18 cellular contexts compared by ENCODE assay signal in the genomic region with DNA sequence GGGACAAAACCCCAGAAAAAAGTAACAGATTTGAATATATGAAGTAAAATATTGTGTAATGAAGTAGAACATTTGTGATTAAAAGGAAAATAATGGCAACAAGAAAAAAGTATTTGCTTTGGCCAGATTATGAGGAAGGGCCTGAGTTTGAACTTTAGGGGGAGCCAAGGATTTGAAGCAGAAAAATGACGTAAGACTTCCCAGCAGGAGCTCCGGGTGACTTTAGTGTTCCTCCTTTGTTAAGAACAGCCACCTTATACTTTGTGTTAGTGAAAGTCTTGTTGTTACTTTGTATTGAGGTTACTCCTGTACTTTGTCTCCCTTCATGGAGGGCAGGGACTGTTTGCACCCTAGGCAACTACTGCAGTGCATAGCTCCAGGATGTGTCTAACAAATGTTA. TPM values are rescaled to one million over a fixed set of nuclear protein-coding genes. Genes with fewer than 3 reads are reported as not detected.
DNase-seq lines count a peak whose midpoint lies in the region; ATAC-seq and TF ChIP-seq lines count a peak whose summit lies in the region.
"Had no signal": no experiment of that assay in that cellular context is flagged by ENCODE, and none has a peak within 500 bp of the region (broad histone marks: within the 10 kb centered on the region; RNA-seq: fewer than 3 reads in every experiment).

No MANE protein-coding gene starts in this region.

- TF ChIP-seq CTCF in A673 (conservative IDR thresholded peaks at IDR 0.05; ENCODE audit: low read depth, low read length) = no peak
- TF ChIP-seq CTCF in smooth muscle cell (IDR thresholded peaks at IDR 0.05; ENCODE audit: borderline replicate concordance, insufficient read depth, poor library complexity, severe bottlenecking) = no peak

- no peaks in the 10 kb centered on the region for H3K9me3 ChIP-seq in A673 (ENCODE audit: low read depth, low read length, poor library complexity, severe bottlenecking)
- no peaks in the 10 kb centered on the region for H3K9me3 ChIP-seq in ectodermal cell (ENCODE audit: control insufficient read depth, low read length)
- no peaks in the 10 kb centered on the region for H3K9me3 ChIP-seq in mesodermal cell (ENCODE audit: control insufficient read depth, low read length)
- H3K9me3 ChIP-seq in smooth muscle cell (replicated peaks; ENCODE audit: low read depth) = no peaks in the 10 kb centered on the region
- H3K9me3 ChIP-seq: A549 had no signal

- 59 to 61% methylated on average over 2 of the region's 2 CpGs for WGBS in ectodermal cell, 2 experiments
- WGBS in mesodermal cell (ENCODE audit: insufficient coverage in 2 of 2), 2 experiments = 90% methylated on average over 2 of the region's 2 CpGs; no CpG with 5 or more reads in 1 of the 2 experiments
- WGBS in smooth muscle cell (ENCODE audit: low lambda C conversion rate) = 89% methylated on average over 2 of the region's 2 CpGs

- H2AFZ ChIP-seq in smooth muscle cell (ENCODE audit: low read depth) = no peak overlapping the region

- H3K4me1 ChIP-seq in A673 (ENCODE audit: insufficient read depth, low read length, poor library complexity, severe bottlenecking) (no peaks in the 10 kb centered on the region), ectodermal cell (ENCODE audit: control insufficient read depth, insufficient read depth, low read length) (peaks cover 16% of the 10 kb centered on the region), mesodermal cell (ENCODE audit: control insufficient read depth, insufficient read depth, low read length, poor library complexity, severe bottlenecking) (no peaks in the 10 kb centered on the region), smooth muscle cell (ENCODE audit: low read depth) (peaks cover 21% of the 10 kb centered on the region)
- H3K4me1 ChIP-seq: A549 had no signal

- no peaks in the 10 kb centered on the region for H3K27me3 Mint-ChIP-seq in stimulated activated naive CD8-positive, alpha-beta T cell treated with anti-CD3 and anti-CD28 coated beads, Interleukin-15, amount 100 ng/mL, for 72 hours

- no peak for ATAC-seq in stimulated activated naive CD8-positive, alpha-beta T cell treated with anti-CD3 and anti-CD28 coated beads, Interleukin-15, amount 100 ng/mL, for 72 hours
- ATAC-seq: A549, GM12878 had no signal

- intact Hi-C loops in A673 (cut with micrococcal nuclease; ENCODE audit: unreplicated experiment) = no loop called here

- H3K9me3 Mint-ChIP-seq in stimulated activated naive CD8-positive, alpha-beta T cell treated with anti-CD3 and anti-CD28 coated beads, Interleukin-15, amount 100 ng/mL, for 72 hours = no peaks in the 10 kb centered on the region

- peaks cover under 1% of the 10 kb centered on the region for H4K20me1 ChIP-seq in smooth muscle cell (ENCODE audit: low read depth)

- H3K4me3 ChIP-seq in A673 (ENCODE audit: low read depth, low read length, poor library complexity, severe bottlenecking) = no peak overlapping the region
- H3K4me3 ChIP-seq in ectodermal cell (ENCODE audit: insufficient read depth, low read depth, low read length) = no peak overlapping the region
- no peak overlapping the region for H3K4me3 ChIP-seq in mesodermal cell (ENCODE audit: extremely low read depth, insufficient read depth, low read length, poor library complexity, severe bottlenecking)
- no peak overlapping the region for H3K4me3 ChIP-seq in smooth muscle cell
- H3K4me3 ChIP-seq: A549, GM12878 had no signal

- H3K4me2 ChIP-seq in smooth muscle cell = no peak overlapping the region
- H3K4me2 ChIP-seq: A549 had no signal

- no peak overlapping the region for H3K9ac ChIP-seq in smooth muscle cell (ENCODE audit: low read depth)

- POLR2A ChIA-PET in A673 (lab: Charles Lee; ENCODE audit: low non-redundant PET) = no interaction called here

- CTCF ChIA-PET in A673 (lab: Charles Lee) = no interaction called here

- no TSS peak for BruUV-seq in A673 (replicated peaks; lab: Mats Ljungman, UMichigan)

- no peaks in the 10 kb centered on the region for H3F3A ChIP-seq in smooth muscle cell (ENCODE audit: low read depth)

- no peak overlapping the region for H3K4me3 Mint-ChIP-seq in stimulated activated naive CD8-positive, alpha-beta T cell treated with anti-CD3 and anti-CD28 coated beads, Interleukin-15, amount 100 ng/mL, for 72 hours

- no peak overlapping the region for H3K27ac ChIP-seq in A673 (ENCODE audit: low read depth, low read length, poor library complexity, severe bottlenecking)
- H3K27ac ChIP-seq in ectodermal cell (ENCODE audit: insufficient read depth, low read depth, low read length, poor library complexity, severe bottlenecking) = peak overlapping the region; percentile 87
- peak overlapping the region; percentile 8 for H3K27ac ChIP-seq in mesodermal cell (ENCODE audit: low read depth, low read length, severe bottlenecking)
- H3K27ac ChIP-seq in smooth muscle cell (ENCODE audit: low read depth) = no peak overlapping the region
- H3K27ac ChIP-seq: A549 had no signal

- no peaks in the 10 kb centered on the region for H3K4me1 Mint-ChIP-seq in stimulated activated naive CD8-positive, alpha-beta T cell treated with anti-CD3 and anti-CD28 coated beads, Interleukin-15, amount 100 ng/mL, for 72 hours

- H3K36me3 ChIP-seq in A673 (ENCODE audit: insufficient read depth, low read length, poor library complexity, severe bottlenecking) = peaks cover 3% of the 10 kb centered on the region
- H3K36me3 ChIP-seq in ectodermal cell (ENCODE audit: control insufficient read depth, insufficient read depth, low read length) = peaks cover 13% of the 10 kb centered on the region
- H3K36me3 ChIP-seq in mesodermal cell (ENCODE audit: control insufficient read depth, insufficient read depth, low read length) = peaks cover 71% of the 10 kb centered on the region
- no peaks in the 10 kb centered on the region for H3K36me3 ChIP-seq in smooth muscle cell (ENCODE audit: low read depth)

- no peaks in the 10 kb centered on the region for H3K79me2 ChIP-seq in smooth muscle cell (ENCODE audit: low read depth)

- H3K27ac Mint-ChIP-seq in stimulated activated naive CD8-positive, alpha-beta T cell treated with anti-CD3 and anti-CD28 coated beads, Interleukin-15, amount 100 ng/mL, for 72 hours = no peak overlapping the region

- H3K27me3 ChIP-seq in A673 (replicated peaks; ENCODE audit: insufficient read depth, low read depth, low read length, poor library complexity) = no peaks in the 10 kb centered on the region
- H3K27me3 ChIP-seq in ectodermal cell (ENCODE audit: control insufficient read depth, insufficient read depth, low read length, poor library complexity, severe bottlenecking) = no peaks in the 10 kb centered on the region
- no peaks in the 10 kb centered on the region for H3K27me3 ChIP-seq in smooth muscle cell (ENCODE audit: low read depth)

- DNase-seq in A673 (ENCODE audit: low spot score) (peak; percentile 12), Kasumi-1 (lab: John Stamatoyannopoulos, UW) (peak; percentile 63 to 76), smooth muscle cell (lab: John Stamatoyannopoulos, UW; ENCODE audit: unreplicated experiment) (no peak), NCI-H1694 (lab: John Stamatoyannopoulos, UW) (no peak), NCI-H1105 (lab: John Stamatoyannopoulos, UW) (no peak)
- DNase-seq in stimulated activated naive CD8-positive, alpha-beta T cell treated with anti-CD3 and anti-CD28 coated beads, Interleukin-15, amount 100 ng/mL, for 72 hours = no peak
- DNase-seq: DMS79, KG1, NCI-H1105 treated with DMSO at 0.1 percent for 48 hours, NCI-H1930, NCI-H2171, NCI-H446 treated with DMSO at 0.1 percent for 48 hours, NCI-H748 treated with DMSO at 0.1 percent for 48 hours, Right ventricle myocardium superior had no signal

RNA-seq across cellular contexts. Expression of gene DCUN1D4, which starts 41.1 kb away (rescaled TPM):
- 21.5 and 31.7 TPM in 2 replicates for total RNA-seq in A673 (2021)
- 84.2 TPM for polyA plus RNA-seq in ectodermal cell (2013, experiment 1 of 4)
- polyA plus RNA-seq in ectodermal cell (2013, experiment 2 of 4) = 122 TPM
- polyA plus RNA-seq in ectodermal cell (2013, experiment 3 of 4) = 67.0 TPM
- polyA plus RNA-seq in ectodermal cell (2013, experiment 4 of 4) = 76.6 TPM
- polyA plus RNA-seq in mesodermal cell (2013, experiment 1 of 2) = 24.0 TPM
- polyA plus RNA-seq in mesodermal cell (2013, experiment 2 of 2) = 29.5 TPM
- 22.9 and 31.5 TPM in 2 replicates for total RNA-seq in smooth muscle cell
- 14.1 and 19.8 TPM in 2 replicates for polyA plus RNA-seq in smooth muscle cell

Comparison
In these comparisons a context has a peak if more than half of its experiments do, and no peak if none do; other contexts are left out.
1. DNase-seq: peak in A673 (single experiment) and Kasumi-1 (2 of 2); none in stimulated activated naive CD8-positive, alpha-beta T cell treated with anti-CD3 and anti-CD28 coated beads, Interleukin-15, amount 100 ng/mL, for 72 hours (0 of 2), smooth muscle cell (single experiment), NCI-H1694 (single experiment) and NCI-H1105 (single experiment).
2. H3K27ac ChIP-seq: peak in ectodermal cell (single experiment) and mesodermal cell (single experiment); none in A673 (single experiment) and smooth muscle cell (single experiment).